Comparison of ENCODE assay signal across 8 cellular contexts in genomic region chr11:64845736-64846129, GRCh38. TPM values are rescaled to one million over a fixed set of nuclear protein-coding genes. Genes with fewer than 3 reads are reported as not detected.
DNase-seq lines count a peak whose midpoint lies in the region; ATAC-seq and TF ChIP-seq lines count a peak whose summit lies in the region.
"Not testable (repeated sequence)": the region's sequence is repeated elsewhere in the genome, so short reads cannot be mapped to it uniquely, and the experiment has no call there.

No MANE protein-coding gene starts in this region.

- H3K18ac ChIP-seq in trophoblast cell (ENCODE audit: low read length): not testable (repeated sequence)

- H2BK120ac ChIP-seq in trophoblast cell (ENCODE audit: insufficient read depth, low read length, poor library complexity): not testable (repeated sequence)

- peak overlapping the region; percentile 25 for H2AK5ac ChIP-seq in trophoblast cell (ENCODE audit: low read length)

- POLR2A ChIA-PET in Caco-2 (lab: Charles Lee): interaction anchor here (0.7 kb wide), 1 partner anchor 167 kb away, joined by 5 read pairs; no protein-coding TSS in a partner anchor
- POLR2A ChIA-PET in RWPE1 (lab: Yijun Ruan, JAX; ENCODE audit: low non-redundant PET): interaction anchor here (0.6 to 1.3 kb wide), 2 partner anchors 66 to 256 kb away, joined by 3 read pairs; no protein-coding TSS in a partner anchor

- H3K79me1 ChIP-seq in trophoblast cell (ENCODE audit: low read length): peaks cover 38% of the 10 kb centered on the region

- not testable (repeated sequence) for H4K12ac ChIP-seq in trophoblast cell (ENCODE audit: low read depth, low read length)

- not testable (repeated sequence) for H3K27me3 Mint-ChIP-seq in Caco-2 (ENCODE audit: insufficient read depth, unreplicated experiment); activated CD4-positive, alpha-beta T cell treated with anti-CD3 and anti-CD28 coated beads, Interleukin-2, amount 10 ng/mL, durations not matched to agents 24 days and 14 days; activated naive CD8-positive, alpha-beta T cell; mesothelial cell of epicardium (ENCODE audit: low read depth)

- H3K79me2 ChIP-seq in trophoblast cell (ENCODE audit: control insufficient read depth, insufficient read depth, low read length, poor library complexity): peaks cover 21% of the 10 kb centered on the region

- H3K27ac Mint-ChIP-seq in Caco-2 (ENCODE audit: unreplicated experiment) (peak overlapping the region; percentile 89), mesothelial cell of epicardium (peak overlapping the region; percentile 25)
- peak overlapping the region; percentile 56 for H3K27ac Mint-ChIP-seq in activated CD4-positive, alpha-beta T cell treated with anti-CD3 and anti-CD28 coated beads, Interleukin-2, amount 10 ng/mL, durations not matched to agents 24 days and 14 days
- H3K27ac Mint-ChIP-seq in activated naive CD8-positive, alpha-beta T cell: not testable (repeated sequence)

- CTCF ChIA-PET in Caco-2 (lab: Charles Lee): interaction anchor here (0.5 to 4.9 kb wide), 4 partner anchors 12 to 181 kb away, joined by 3 to 51 read pairs (median 3); no protein-coding TSS in a partner anchor
- CTCF ChIA-PET in RWPE1 (lab: Yijun Ruan, JAX): interaction anchor here (0.7 to 5.5 kb wide), 3 partner anchors 32 to 1614 kb away, joined by 3 to 39 read pairs (median 4); no protein-coding TSS in a partner anchor

- H3K4me1 Mint-ChIP-seq in Caco-2 (ENCODE audit: low read depth, unreplicated experiment): peaks cover 31% of the 10 kb centered on the region
- H3K4me1 Mint-ChIP-seq in activated CD4-positive, alpha-beta T cell treated with anti-CD3 and anti-CD28 coated beads, Interleukin-2, amount 10 ng/mL, durations not matched to agents 24 days and 14 days: peaks cover 33% of the 10 kb centered on the region
- peaks cover 43% of the 10 kb centered on the region for H3K4me1 Mint-ChIP-seq in activated naive CD8-positive, alpha-beta T cell (ENCODE audit: low read depth)
- H3K4me1 Mint-ChIP-seq in mesothelial cell of epicardium: peaks cover 29% of the 10 kb centered on the region

- H2BK12ac ChIP-seq in trophoblast cell (ENCODE audit: low read length): not testable (repeated sequence)

- ATAC-seq in upper lobe of left lung (ENCODE audit: low FRiP score in 2 of 2): not testable (repeated sequence)

- not testable (repeated sequence) for H3K14ac ChIP-seq in trophoblast cell (ENCODE audit: low read length)

- H3K36me3 Mint-ChIP-seq in Caco-2 (ENCODE audit: insufficient read depth, unreplicated experiment): peaks cover 45% of the 10 kb centered on the region
- H3K36me3 Mint-ChIP-seq in activated CD4-positive, alpha-beta T cell treated with anti-CD3 and anti-CD28 coated beads, Interleukin-2, amount 10 ng/mL, durations not matched to agents 24 days and 14 days (ENCODE audit: low read depth); activated naive CD8-positive, alpha-beta T cell; mesothelial cell of epicardium: not testable (repeated sequence)

- H3K4me2 ChIP-seq in trophoblast cell (ENCODE audit: low read length): not testable (repeated sequence)

- not testable (repeated sequence) for H3K27me3 ChIP-seq in Caco-2 (replicated peaks; ENCODE audit: control insufficient read depth, insufficient read depth, low read length); trophoblast cell (ENCODE audit: insufficient read depth, low read length); upper lobe of left lung

- not testable (repeated sequence) for H3K36me3 ChIP-seq in Caco-2 (ENCODE audit: control insufficient read depth, insufficient read depth, low read length); trophoblast cell (ENCODE audit: control insufficient read depth in 1 of 2, insufficient read depth in 2 of 2, low read length in 2 of 2); upper lobe of left lung

- no CpG with 5 or more reads among the region's 8 CpGs for WGBS in trophoblast cell (ENCODE audit: extremely low coverage, insufficient coverage, insufficient read length)
- WGBS in upper lobe of left lung, 2 donors: 77 to 86% methylated on average over 5 to 8 of the region's 8 CpGs

- intact Hi-C loops in Caco-2 (cut with micrococcal nuclease; ENCODE audit: unreplicated experiment): loop anchor here (5.0 kb wide), 1 partner anchor 152 kb away; the partner anchor contains the start of gene BATF2
- intact Hi-C loops in activated CD4-positive, alpha-beta T cell treated with anti-CD3 and anti-CD28 coated beads, Interleukin-2, amount 10 ng/mL, durations not matched to agents 24 days and 14 days (cut with micrococcal nuclease): loop anchor here (2.0 kb wide), 1 partner anchor 169 kb away; the partner anchor contains the start of gene ARL2

- H3K4me1 ChIP-seq in Caco-2 (peaks cover 36% of the 10 kb centered on the region), trophoblast cell (ENCODE audit: control insufficient read depth in 1 of 2, insufficient read depth in 2 of 2, low read length in 2 of 2) (peaks cover 18 to 28% of the 10 kb centered on the region in 2 experiments), upper lobe of left lung (peaks cover 41 to 72% (median 56%) of the 10 kb centered on the region in 4 donors)

- not testable (repeated sequence) for DNase-seq in Caco-2; RWPE1 (ENCODE audit: low spot score); activated CD4-positive, alpha-beta T cell treated with anti-CD3 and anti-CD28 coated beads, Interleukin-2, amount 10 ng/mL, durations not matched to agents 24 days and 14 days; epithelial cell of prostate (ENCODE audit: low read depth, low spot score); mesothelial cell of epicardium (ENCODE audit: low spot score in 2 of 2, unreplicated experiment in 2 of 2); trophoblast cell; upper lobe of left lung

- H4K8ac ChIP-seq in trophoblast cell (ENCODE audit: low read depth, low read length): not testable (repeated sequence)

- not testable (repeated sequence) for H3K9me3 Mint-ChIP-seq in Caco-2 (ENCODE audit: unreplicated experiment); activated CD4-positive, alpha-beta T cell treated with anti-CD3 and anti-CD28 coated beads, Interleukin-2, amount 10 ng/mL, durations not matched to agents 24 days and 14 days; activated naive CD8-positive, alpha-beta T cell (ENCODE audit: low read depth); mesothelial cell of epicardium

- not testable (repeated sequence) for H2BK5ac ChIP-seq in trophoblast cell (ENCODE audit: low read depth, low read length, poor library complexity)

- not testable (repeated sequence) for H2AFZ ChIP-seq in trophoblast cell (ENCODE audit: insufficient read depth, low read length, poor library complexity)

- peak overlapping the region; percentile 88 for H3K4me3 Mint-ChIP-seq in Caco-2 (ENCODE audit: unreplicated experiment)
- H3K4me3 Mint-ChIP-seq in activated CD4-positive, alpha-beta T cell treated with anti-CD3 and anti-CD28 coated beads, Interleukin-2, amount 10 ng/mL, durations not matched to agents 24 days and 14 days: peak overlapping the region; percentile 66
- peak overlapping the region; percentile 67 for H3K4me3 Mint-ChIP-seq in activated naive CD8-positive, alpha-beta T cell
- peak overlapping the region; percentile 90 for H3K4me3 Mint-ChIP-seq in mesothelial cell of epicardium

- TF ChIP-seq EP300 in upper lobe of left lung (IDR thresholded peaks at IDR 0.05): not testable (repeated sequence)

- not testable (repeated sequence) for H4K91ac ChIP-seq in trophoblast cell (ENCODE audit: low read depth, low read length)

- not testable (repeated sequence) for TF ChIP-seq POLR2A in upper lobe of left lung (IDR thresholded peaks at IDR 0.05)

- BruUV-seq in Caco-2 (replicated peaks; lab: Mats Ljungman, UMichigan): not testable (repeated sequence)

- not testable (repeated sequence) for H3K9ac ChIP-seq in trophoblast cell (ENCODE audit: low read length)

- not testable (repeated sequence) for TF ChIP-seq CTCF in Caco-2 (IDR thresholded peaks at IDR 0.05; ENCODE audit: insufficient read depth in 1 of 2, low read depth in 1 of 2, low read length in 1 of 2, severe bottlenecking in 1 of 2, unreplicated experiment in 1 of 2); RWPE1 (conservative IDR thresholded peaks at IDR 0.05; ENCODE audit: low read depth); mesothelial cell of epicardium (IDR thresholded peaks at IDR 0.05; ENCODE audit: unreplicated experiment); upper lobe of left lung (IDR thresholded peaks at IDR 0.05)

- H3K27ac ChIP-seq in RWPE1 (peak overlapping the region; percentile 99), epithelial cell of prostate (peak overlapping the region; percentile 90), upper lobe of left lung (peak overlapping the region; percentile 44 to 88 (median 72))
- H3K27ac ChIP-seq in trophoblast cell (ENCODE audit: low read depth, low read length): not testable (repeated sequence)

- H3K4me3 ChIP-seq in Caco-2 (ENCODE audit: low read depth, low read length); trophoblast cell (ENCODE audit: low read depth, low read length); upper lobe of left lung: not testable (repeated sequence)

- not testable (repeated sequence) for H3K4ac ChIP-seq in trophoblast cell (ENCODE audit: low read depth, low read length)

- not testable (repeated sequence) for H3K23ac ChIP-seq in trophoblast cell (ENCODE audit: low read length)

- H3K9me3 ChIP-seq in Caco-2; trophoblast cell (ENCODE audit: insufficient read depth, low read depth, low read length); upper lobe of left lung: not testable (repeated sequence)

RNA-seq across cellular contexts. Expression of gene CDC42BPG, which starts 1.3 kb away (rescaled TPM):
- total RNA-seq in Caco-2 (2022) (29.1 and 36.0 TPM in 2 replicates), mesothelial cell of epicardium (24.6 to 30.1 TPM (median 25.0 TPM) in 3 replicates), upper lobe of left lung (10 to 100 TPM; 21.6 to 62.4 (median 26.0) TPM)
- total RNA-seq in activated CD4-positive, alpha-beta T cell treated with anti-CD3 and anti-CD28 coated beads, Interleukin-2, amount 10 ng/mL, durations not matched to agents 24 days and 14 days: 0.05 TPM in 2 replicates
- 19.4 and 20.9 TPM in 2 replicates for polyA plus RNA-seq in trophoblast cell (2013)

RNA-seq across cellular contexts. Expression of gene EHD1, which starts 32.7 kb away (rescaled TPM):
- 123 and 129 TPM in 2 replicates for total RNA-seq in Caco-2 (2022)
- 93.0 and 101 TPM in 2 replicates for total RNA-seq in activated CD4-positive, alpha-beta T cell treated with anti-CD3 and anti-CD28 coated beads, Interleukin-2, amount 10 ng/mL, durations not matched to agents 24 days and 14 days
- 84.9 to 94.5 TPM (median 86.8 TPM) in 3 replicates for total RNA-seq in mesothelial cell of epicardium
- polyA plus RNA-seq in trophoblast cell (2013): 138 and 148 TPM in 2 replicates
- total RNA-seq in upper lobe of left lung: 100 to 1,000 TPM in 4 of 6 donors, 10 to 100 TPM in 2; 43.0 to 167 (median 103) TPM

RNA-seq across cellular contexts. Expression of gene MEN1, which starts 35.4 kb away (rescaled TPM):
- total RNA-seq in Caco-2 (2022) (32.7 and 36.8 TPM in 2 replicates), mesothelial cell of epicardium (44.5 to 45.4 TPM (median 44.9 TPM) in 3 replicates), upper lobe of left lung (10 to 100 TPM; 15.4 to 47.1 (median 24.4) TPM)
- total RNA-seq in activated CD4-positive, alpha-beta T cell treated with anti-CD3 and anti-CD28 coated beads, Interleukin-2, amount 10 ng/mL, durations not matched to agents 24 days and 14 days: 36.7 and 39.1 TPM in 2 replicates
- 53.4 and 53.7 TPM in 2 replicates for polyA plus RNA-seq in trophoblast cell (2013)

RNA-seq across cellular contexts. Expression of gene MAP4K2, which starts 42.7 kb away (rescaled TPM):
- 16.8 and 21.4 TPM in 2 replicates for total RNA-seq in Caco-2 (2022)
- total RNA-seq in activated CD4-positive, alpha-beta T cell treated with anti-CD3 and anti-CD28 coated beads, Interleukin-2, amount 10 ng/mL, durations not matched to agents 24 days and 14 days: 63.5 and 67.3 TPM in 2 replicates
- total RNA-seq in mesothelial cell of epicardium: 23.7 to 25.8 TPM (median 25.0 TPM) in 3 replicates
- polyA plus RNA-seq in trophoblast cell (2013): 17.9 and 19.2 TPM in 2 replicates
- total RNA-seq in upper lobe of left lung: 10 to 100 TPM; 19.0 to 84.7 (median 29.2) TPM

Comparison
In these comparisons a context has a peak if more than half of its experiments do, and no peak if none do; other contexts are left out.
1. RNA of gene CDC42BPG, which starts 1.3 kb away (total RNA-seq): 24.6 to 30.1 TPM in mesothelial cell of epicardium, 29.1 to 36.0 TPM in Caco-2 and 21.6 to 62.4 TPM in upper lobe of left lung; 0.05 TPM in activated CD4-positive, alpha-beta T cell treated with anti-CD3 and anti-CD28 coated beads, Interleukin-2, amount 10 ng/mL, durations not matched to agents 24 days and 14 days; every median in the first group is over 10 times any median in the second.
2. Peak in every context shown above with its lines, with median percentiles within 50 percentile points of each other: H3K4me3 Mint-ChIP-seq.